ENCODE assay signal across 28 cellular contexts in genomic region chr17:35812456-35812855, GRCh38. TPM values are rescaled to one million over a fixed set of nuclear protein-coding genes. Genes with fewer than 3 reads are reported as not detected.
DNase-seq lines count a peak whose midpoint lies in the region; ATAC-seq, FAIRE-seq and TF ChIP-seq lines count a peak whose summit lies in the region.
"Had no signal": no experiment of that assay in that cellular context is flagged by ENCODE, and none has a peak within 500 bp of the region (broad histone marks: within the 10 kb centered on the region; RNA-seq: fewer than 3 reads in every experiment).

No MANE protein-coding gene starts in this region.

- H3K79me2 ChIP-seq in Loucy (ENCODE audit: insufficient read depth, low read length): peaks cover 81% of the 10 kb centered on the region
- H3K79me2 ChIP-seq in astrocyte (ENCODE audit: insufficient read depth, low read length): peaks cover 82% of the 10 kb centered on the region
- H3K79me2 ChIP-seq in HepG2 (ENCODE audit: insufficient read depth, low read length): peaks cover 75% of the 10 kb centered on the region

- H3K9ac ChIP-seq in Loucy (ENCODE audit: low read depth, low read length, poor library complexity, severe bottlenecking) (no peak overlapping the region), astrocyte (ENCODE audit: low read length) (no peak overlapping the region), HepG2 (ENCODE audit: insufficient read depth, low read depth, low read length) (no peak overlapping the region)

- ATAC-seq in HepG2 (no peak), GM18873 (IDR thresholded peaks at IDR 0.05; ENCODE audit: low FRiP score, unreplicated experiment) (no peak)
- ATAC-seq: HCT116 had no signal

- H3K4me1 Mint-ChIP-seq in activated naive CD4-positive, alpha-beta T cell treated with anti-CD3 and anti-CD28 coated beads, Interleukin-2, amount 50 U/mL, for 24 hours: peaks cover 79% of the 10 kb centered on the region
- H3K4me1 Mint-ChIP-seq in astrocyte (ENCODE audit: low read depth, unreplicated experiment): peaks cover 25% of the 10 kb centered on the region

- no peaks in the 10 kb centered on the region for H3K27me3 Mint-ChIP-seq in activated naive CD4-positive, alpha-beta T cell treated with anti-CD3 and anti-CD28 coated beads, Interleukin-2, amount 50 U/mL, for 24 hours
- H3K27me3 Mint-ChIP-seq in astrocyte (ENCODE audit: low read depth, unreplicated experiment): no peaks in the 10 kb centered on the region

- CTCF ChIA-PET in HepG2 (lab: Yijun Ruan, JAX; ENCODE audit: low intra/inter-chr PET ratio, low total read pairs): no interaction called here

- H3K27ac Mint-ChIP-seq in activated naive CD4-positive, alpha-beta T cell treated with anti-CD3 and anti-CD28 coated beads, Interleukin-2, amount 50 U/mL, for 24 hours: no peak overlapping the region
- no peak overlapping the region for H3K27ac Mint-ChIP-seq in astrocyte (ENCODE audit: unreplicated experiment)

- no peak for TF ChIP-seq RAD21 in HepG2 (CRISPR knock-in tag; IDR thresholded peaks at IDR 0.05)

- H3K27ac ChIP-seq in astrocyte (ENCODE audit: low read depth, low read length) (no peak overlapping the region), HepG2 (ENCODE audit: extremely low read length, insufficient read depth, low read length) (no peak overlapping the region)

- no peak for TF ChIP-seq POLR2A in HepG2 (IDR thresholded peaks at IDR 0.05; ENCODE audit: insufficient read depth in 1 of 2, low read depth in 2 of 2, low read length in 2 of 2)

- peaks cover 3% of the 10 kb centered on the region; the same call in 1 of the 2 replicates for H3K36me3 ChIP-seq in Loucy (ENCODE audit: insufficient read depth, low read length)
- H3K36me3 ChIP-seq in astrocyte (ENCODE audit: insufficient read depth, low read length): peaks cover 3% of the 10 kb centered on the region
- peaks cover 0 to 7% of the 10 kb centered on the region in 2 experiments; a peak in 1 of 5 replicates for H3K36me3 ChIP-seq in HepG2 (replicated peaks in 1 of 2; ENCODE audit: control insufficient read depth in 1 of 2, insufficient read depth in 2 of 2, low read length in 2 of 2)

- peak overlapping the region; percentile 90 for H3K4me2 ChIP-seq in Loucy (ENCODE audit: low read depth, low read length, poor library complexity, severe bottlenecking)
- H3K4me2 ChIP-seq in astrocyte (ENCODE audit: low read length): no peak overlapping the region
- H3K4me2 ChIP-seq in HepG2 (ENCODE audit: low read depth, low read length): no peak overlapping the region

- no peak for TF ChIP-seq CTCF in Loucy (conservative IDR thresholded peaks at IDR 0.05; ENCODE audit: low read length)
- no peak for TF ChIP-seq CTCF in astrocyte (IDR thresholded peaks at IDR 0.05; ENCODE audit: insufficient read depth, low read depth, low read length)
- TF ChIP-seq CTCF in HepG2 (CRISPR knock-in tag; IDR thresholded peaks at IDR 0.05): no peak

- H3K9me2 ChIP-seq in Loucy (replicated peaks; ENCODE audit: low read depth, low read length): no peaks in the 10 kb centered on the region

- WGBS in HepG2 (ENCODE audit: low lambda C conversion rate): 93% methylated on average over 5 of the region's 5 CpGs

- H3K9me3 ChIP-seq in Loucy (ENCODE audit: insufficient read depth, low read depth, low read length) (no peaks in the 10 kb centered on the region), astrocyte (ENCODE audit: insufficient read depth, low read depth, low read length) (no peaks in the 10 kb centered on the region), HepG2 (ENCODE audit: low read length) (no peaks in the 10 kb centered on the region)

- TF ChIP-seq EP300 in HepG2 (IDR thresholded peaks at IDR 0.05; ENCODE audit: low read depth in 2 of 2, low read length in 2 of 2): no peak
- TF ChIP-seq EP300 in HepG2 (CRISPR knock-in tag; IDR thresholded peaks at IDR 0.05; ENCODE audit: borderline replicate concordance): no peak

- in situ Hi-C loops in HepG2 (cut with HindIII; ENCODE audit: extremely low pct_ligation_motif_present, low pct_unique_long_range_greater_than_20kb): loop anchor here (25.0 kb wide), 1 partner anchor 100 kb away; no protein-coding TSS in a partner anchor

- no peak for DNase-seq in activated naive CD4-positive, alpha-beta T cell treated with anti-CD3 and anti-CD28 coated beads, Interleukin-2, amount 50 U/mL, for 16 hours
- DNase-seq in astrocyte (ENCODE audit: low read depth): no peak
- DNase-seq in HepG2 (ENCODE audit: low spot score): no peak
- no peak for DNase-seq in activated CD8-positive, alpha-beta memory T cell treated with anti-CD3 and anti-CD28 coated beads for 24 hours
- DNase-seq: 8988T, AML-193, COR-L47, DMS 273 treated with DMSO at 0.1 percent for 48 hours, DMS79 treated with DMSO at 0.1 percent for 48 hours, MM.1S, NCI-H1048, NCI-H1436, NCI-H187 treated with DMSO at 0.1 percent for 48 hours, NCI-H2107, NCI-H446 treated with DMSO at 0.1 percent for 48 hours, NCI-H526 treated with DMSO at 0.1 percent for 48 hours, Right ventricle myocardium superior had no signal

- H3K4me1 ChIP-seq in Loucy (ENCODE audit: insufficient read depth, low read length, poor library complexity, severe bottlenecking) (peaks cover 48% of the 10 kb centered on the region), astrocyte (ENCODE audit: insufficient read depth, low read length) (peaks cover 13% of the 10 kb centered on the region), HepG2 (ENCODE audit: insufficient read depth, low read length) (peaks cover 66% of the 10 kb centered on the region)

- FAIRE-seq in astrocyte (lab: Jason Lieb, UNC) (no peak), HepG2 (lab: Jason Lieb, UNC) (no peak)
- FAIRE-seq: G401.6, GM12892, H1 had no signal

- H3K9me3 Mint-ChIP-seq in activated naive CD4-positive, alpha-beta T cell treated with anti-CD3 and anti-CD28 coated beads, Interleukin-2, amount 50 U/mL, for 24 hours: no peaks in the 10 kb centered on the region
- H3K9me3 Mint-ChIP-seq in astrocyte (ENCODE audit: unreplicated experiment): no peaks in the 10 kb centered on the region
- H3K9me3 Mint-ChIP-seq: CD14-positive monocyte had no signal

- POLR2A ChIA-PET in HepG2 (lab: Yijun Ruan, JAX): no interaction called here

- H4K20me1 ChIP-seq in Loucy (ENCODE audit: insufficient read depth, low read length, poor library complexity, severe bottlenecking) (peaks cover 81% of the 10 kb centered on the region), astrocyte (ENCODE audit: insufficient read depth, low read length) (peaks cover 74% of the 10 kb centered on the region), HepG2 (ENCODE audit: insufficient read depth, low read length) (peaks cover 39% of the 10 kb centered on the region)

- BruUV-seq in HepG2 (replicated peaks; lab: Mats Ljungman, UMichigan): no TSS peak

- H3F3A ChIP-seq in Loucy (ENCODE audit: low read depth): 0 out of 2 replicates have a peak, but pooled peaks cover 4% of the 10 kb centered on the region

- peaks cover 10% of the 10 kb centered on the region for H3K36me3 Mint-ChIP-seq in activated naive CD4-positive, alpha-beta T cell treated with anti-CD3 and anti-CD28 coated beads, Interleukin-2, amount 50 U/mL, for 24 hours
- H3K36me3 Mint-ChIP-seq in astrocyte (ENCODE audit: low read depth, unreplicated experiment): peaks cover 2% of the 10 kb centered on the region

- peak overlapping the region; percentile 95 for H3K4me3 Mint-ChIP-seq in activated naive CD4-positive, alpha-beta T cell treated with anti-CD3 and anti-CD28 coated beads, Interleukin-2, amount 50 U/mL, for 24 hours
- H3K4me3 Mint-ChIP-seq in astrocyte (ENCODE audit: unreplicated experiment): peak overlapping the region; percentile 12
- H3K4me3 Mint-ChIP-seq: CD14-positive monocyte had no signal

- H2AFZ ChIP-seq in Loucy (ENCODE audit: low read length) (no peak overlapping the region), astrocyte (ENCODE audit: low read depth, low read length) (no peak overlapping the region), HepG2 (ENCODE audit: low read length) (no peak overlapping the region)

- intact Hi-C loops in HepG2 (cut with micrococcal nuclease; ENCODE audit: unreplicated experiment): no loop called here

- H3K27me3 ChIP-seq in Loucy (ENCODE audit: insufficient read depth, low read length, poor library complexity, severe bottlenecking) (no peaks in the 10 kb centered on the region), astrocyte (ENCODE audit: insufficient read depth, low read length) (no peaks in the 10 kb centered on the region), HepG2 (ENCODE audit: control insufficient read depth in 1 of 2, insufficient read depth in 2 of 2, low read length in 2 of 2) (no peaks in the 10 kb centered on the region; a peak in 2 of 5 replicates)

- H3K4me3 ChIP-seq in Loucy (ENCODE audit: low read length, poor library complexity, severe bottlenecking) (peak overlapping the region; percentile 89), astrocyte (ENCODE audit: insufficient read depth, low read depth, low read length) (no peak overlapping the region), HepG2 (replicated peaks in 1 of 3; ENCODE audit: insufficient read depth in 1 of 3, low read depth in 2 of 3, low read length in 3 of 3) (no peak overlapping the region)

RNA-seq across cellular contexts. Expression of gene TAF15, which starts 3.2 kb away (rescaled TPM):
- total RNA-seq in astrocyte (153 and 156 TPM in 2 replicates), HepG2 (2016; rRNA removed; fragmentation: Illumina TruSeq; extraction: Trizol) (26.5 and 49.9 TPM in 2 replicates)
- total RNA-seq in HepG2 (2016; cell fraction: cytosol; rRNA removed; fragmentation: Illumina TruSeq; extraction: Trizol; ENCODE audit: low read depth): 10.6 and 10.7 TPM in 2 replicates
- 25.5 and 47.5 TPM in 2 replicates for total RNA-seq in HepG2 (2016; cell fraction: insoluble cytoplasmic fraction; rRNA removed; fragmentation: Illumina TruSeq; extraction: Trizol)
- 22.1 and 24.1 TPM in 2 replicates for total RNA-seq in HepG2 (2016; cell fraction: membrane; rRNA removed; fragmentation: Illumina TruSeq; extraction: Trizol)
- total RNA-seq in HepG2 (2016; cell fraction: nucleus; rRNA removed; fragmentation: Illumina TruSeq; extraction: Trizol): 71.1 and 76.3 TPM in 2 replicates
- polyA plus RNA-seq in HepG2 (2011; rRNA removed): 25.2 and 29.3 TPM in 2 replicates
- 8.2 and 12.4 TPM in 2 replicates for polyA plus RNA-seq in HepG2 (2011; cell fraction: cytosol; rRNA removed)
- polyA plus RNA-seq in HepG2 (2011; cell fraction: nucleus; rRNA removed): 33.6 and 41.0 TPM in 2 replicates
- polyA plus RNA-seq in HepG2 (2012): 63.3 and 101 TPM in 2 replicates
- 6.8 and 8.6 TPM in 2 replicates for polyA plus RNA-seq in HepG2 (2016; cell fraction: cytosol; fragmentation: Illumina TruSeq; extraction: Trizol; ENCODE audit: low read depth)
- polyA plus RNA-seq in HepG2 (2016; cell fraction: insoluble cytoplasmic fraction; fragmentation: Illumina TruSeq; extraction: Trizol; ENCODE audit: low read depth): 96.6 and 122 TPM in 2 replicates
- 13.0 and 14.7 TPM in 2 replicates for polyA plus RNA-seq in HepG2 (2016; cell fraction: membrane; fragmentation: Illumina TruSeq; extraction: Trizol; ENCODE audit: low read depth)
- 198 and 203 TPM in 2 replicates for polyA plus RNA-seq in HepG2 (2016; cell fraction: nucleus; fragmentation: Illumina TruSeq; extraction: Trizol; ENCODE audit: insufficient read depth, low read depth)
- 20.7 and 68.8 TPM in 2 replicates for polyA minus RNA-seq in HepG2 (2011; rRNA and poly(A)+ RNA removed; ENCODE audit: low replicate concordance)
- polyA minus RNA-seq in HepG2 (2011; cell fraction: cytosol; rRNA and poly(A)+ RNA removed): 15.1 and 21.8 TPM in 2 replicates
- 122 and 130 TPM in 2 replicates for polyA minus RNA-seq in HepG2 (2011; cell fraction: nucleus; rRNA and poly(A)+ RNA removed)

RNA-seq across cellular contexts. Expression of gene MMP28, which starts 17.0 kb away (rescaled TPM):
- total RNA-seq in astrocyte (1.2 and 2.6 TPM in 2 replicates), HepG2 (2016; rRNA removed; fragmentation: Illumina TruSeq; extraction: Trizol) (not detected in 2 replicates)
- total RNA-seq in HepG2 (2016; cell fraction: cytosol; rRNA removed; fragmentation: Illumina TruSeq; extraction: Trizol; ENCODE audit: low read depth): not detected in 2 replicates
- not detected in 2 replicates for total RNA-seq in HepG2 (2016; cell fraction: insoluble cytoplasmic fraction; rRNA removed; fragmentation: Illumina TruSeq; extraction: Trizol)
- not detected in 2 replicates for total RNA-seq in HepG2 (2016; cell fraction: membrane; rRNA removed; fragmentation: Illumina TruSeq; extraction: Trizol)
- not detected in 2 replicates for total RNA-seq in HepG2 (2016; cell fraction: nucleus; rRNA removed; fragmentation: Illumina TruSeq; extraction: Trizol)
- polyA plus RNA-seq in HepG2 (2011; rRNA removed): not detected in 2 replicates
- polyA plus RNA-seq in HepG2 (2011; cell fraction: cytosol; rRNA removed): not detected in 2 replicates
- not detected in 2 replicates for polyA plus RNA-seq in HepG2 (2011; cell fraction: nucleus; rRNA removed)
- polyA plus RNA-seq in HepG2 (2012): not detected in 2 replicates
- not detected in 2 replicates for polyA plus RNA-seq in HepG2 (2016; cell fraction: cytosol; fragmentation: Illumina TruSeq; extraction: Trizol; ENCODE audit: low read depth)
- not detected in 2 replicates for polyA plus RNA-seq in HepG2 (2016; cell fraction: insoluble cytoplasmic fraction; fragmentation: Illumina TruSeq; extraction: Trizol; ENCODE audit: low read depth)
- polyA plus RNA-seq in HepG2 (2016; cell fraction: membrane; fragmentation: Illumina TruSeq; extraction: Trizol; ENCODE audit: low read depth): not detected in 2 replicates
- polyA plus RNA-seq in HepG2 (2016; cell fraction: nucleus; fragmentation: Illumina TruSeq; extraction: Trizol; ENCODE audit: insufficient read depth, low read depth): not detected in 2 replicates
- 11.8 TPM in 1 of 2 replicates, not detected in the other for polyA minus RNA-seq in HepG2 (2011; rRNA and poly(A)+ RNA removed; ENCODE audit: low replicate concordance)
- not detected in 2 replicates for polyA minus RNA-seq in HepG2 (2011; cell fraction: cytosol; rRNA and poly(A)+ RNA removed)
- polyA minus RNA-seq in HepG2 (2011; cell fraction: nucleus; rRNA and poly(A)+ RNA removed): not detected in 2 replicates
- total RNA-seq: H1, LHCN-M2, SK-MEL-5 had no signal
- polyA plus RNA-seq: CD14-positive monocyte, H1 had no signal

RNA-seq across cellular contexts. Expression of gene C17orf50, which starts 51.8 kb away (rescaled TPM):
- total RNA-seq in astrocyte (not detected in 2 replicates), HepG2 (2016; rRNA removed; fragmentation: Illumina TruSeq; extraction: Trizol) (not detected in 2 replicates)
- total RNA-seq in HepG2 (2016; cell fraction: cytosol; rRNA removed; fragmentation: Illumina TruSeq; extraction: Trizol; ENCODE audit: low read depth): not detected in 2 replicates
- not detected in 2 replicates for total RNA-seq in HepG2 (2016; cell fraction: insoluble cytoplasmic fraction; rRNA removed; fragmentation: Illumina TruSeq; extraction: Trizol)
- not detected in 2 replicates for total RNA-seq in HepG2 (2016; cell fraction: membrane; rRNA removed; fragmentation: Illumina TruSeq; extraction: Trizol)
- not detected in 2 replicates for total RNA-seq in HepG2 (2016; cell fraction: nucleus; rRNA removed; fragmentation: Illumina TruSeq; extraction: Trizol)
- polyA plus RNA-seq in HepG2 (2011; rRNA removed): not detected in 2 replicates
- polyA plus RNA-seq in HepG2 (2011; cell fraction: cytosol; rRNA removed): not detected in 2 replicates
- not detected in 2 replicates for polyA plus RNA-seq in HepG2 (2011; cell fraction: nucleus; rRNA removed)
- not detected in 2 replicates for polyA plus RNA-seq in HepG2 (2012)
- not detected in 2 replicates for polyA plus RNA-seq in HepG2 (2016; cell fraction: cytosol; fragmentation: Illumina TruSeq; extraction: Trizol; ENCODE audit: low read depth)
- polyA plus RNA-seq in HepG2 (2016; cell fraction: insoluble cytoplasmic fraction; fragmentation: Illumina TruSeq; extraction: Trizol; ENCODE audit: low read depth): not detected in 2 replicates
- polyA plus RNA-seq in HepG2 (2016; cell fraction: membrane; fragmentation: Illumina TruSeq; extraction: Trizol; ENCODE audit: low read depth): not detected in 2 replicates
- not detected in 2 replicates for polyA plus RNA-seq in HepG2 (2016; cell fraction: nucleus; fragmentation: Illumina TruSeq; extraction: Trizol; ENCODE audit: insufficient read depth, low read depth)
- polyA minus RNA-seq in HepG2 (2011; rRNA and poly(A)+ RNA removed; ENCODE audit: low replicate concordance): not detected in 2 replicates
- not detected in 2 replicates for polyA minus RNA-seq in HepG2 (2011; cell fraction: cytosol; rRNA and poly(A)+ RNA removed)
- polyA minus RNA-seq in HepG2 (2011; cell fraction: nucleus; rRNA and poly(A)+ RNA removed): not detected in 2 replicates
- total RNA-seq: H1, LHCN-M2, Right ventricle myocardium superior, SK-MEL-5 had no signal
- polyA plus RNA-seq: AG04450, CD14-positive monocyte had no signal

RNA-seq across cellular contexts. Expression of gene HEATR9, which starts 56.2 kb away (rescaled TPM):
- total RNA-seq in astrocyte: not detected in 2 replicates
- not detected in 2 replicates for total RNA-seq in HepG2 (2016; rRNA removed; fragmentation: Illumina TruSeq; extraction: Trizol)
- not detected in 2 replicates for total RNA-seq in HepG2 (2016; cell fraction: cytosol; rRNA removed; fragmentation: Illumina TruSeq; extraction: Trizol; ENCODE audit: low read depth)
- total RNA-seq in HepG2 (2016; cell fraction: insoluble cytoplasmic fraction; rRNA removed; fragmentation: Illumina TruSeq; extraction: Trizol): not detected in 2 replicates
- not detected in 2 replicates for total RNA-seq in HepG2 (2016; cell fraction: membrane; rRNA removed; fragmentation: Illumina TruSeq; extraction: Trizol)
- total RNA-seq in HepG2 (2016; cell fraction: nucleus; rRNA removed; fragmentation: Illumina TruSeq; extraction: Trizol): not detected in 2 replicates
- polyA plus RNA-seq in HepG2 (2011; rRNA removed): not detected in 2 replicates
- polyA plus RNA-seq in HepG2 (2011; cell fraction: cytosol; rRNA removed): 0.13 TPM in 1 of 2 replicates, not detected in the other
- 0.14 TPM in 1 of 2 replicates, not detected in the other for polyA plus RNA-seq in HepG2 (2011; cell fraction: nucleus; rRNA removed)
- polyA plus RNA-seq in HepG2 (2012): 0.35 TPM in 1 of 2 replicates, not detected in the other
- not detected in 2 replicates for polyA plus RNA-seq in HepG2 (2016; cell fraction: cytosol; fragmentation: Illumina TruSeq; extraction: Trizol; ENCODE audit: low read depth)
- polyA plus RNA-seq in HepG2 (2016; cell fraction: insoluble cytoplasmic fraction; fragmentation: Illumina TruSeq; extraction: Trizol; ENCODE audit: low read depth): not detected in 2 replicates
- polyA plus RNA-seq in HepG2 (2016; cell fraction: membrane; fragmentation: Illumina TruSeq; extraction: Trizol; ENCODE audit: low read depth): not detected in 2 replicates
- not detected in 2 replicates for polyA plus RNA-seq in HepG2 (2016; cell fraction: nucleus; fragmentation: Illumina TruSeq; extraction: Trizol; ENCODE audit: insufficient read depth, low read depth)
- not detected in 2 replicates for polyA minus RNA-seq in HepG2 (2011; rRNA and poly(A)+ RNA removed; ENCODE audit: low replicate concordance)
- not detected in 2 replicates for polyA minus RNA-seq in HepG2 (2011; cell fraction: cytosol; rRNA and poly(A)+ RNA removed)
- polyA minus RNA-seq in HepG2 (2011; cell fraction: nucleus; rRNA and poly(A)+ RNA removed): 0.26 TPM in 1 of 2 replicates, not detected in the other
- total RNA-seq: H1, LHCN-M2, Right ventricle myocardium superior, SK-MEL-5 had no signal
- polyA plus RNA-seq: AG04450, CD14-positive monocyte, H1 had no signal

RNA-seq across cellular contexts. Expression of gene GAS2L2, which starts 59.4 kb away (rescaled TPM):
- total RNA-seq in astrocyte: 0.07 TPM in 1 of 2 replicates, not detected in the other
- not detected in 2 replicates for total RNA-seq in HepG2 (2016; rRNA removed; fragmentation: Illumina TruSeq; extraction: Trizol)
- not detected in 2 replicates for total RNA-seq in HepG2 (2016; cell fraction: cytosol; rRNA removed; fragmentation: Illumina TruSeq; extraction: Trizol; ENCODE audit: low read depth)
- total RNA-seq in HepG2 (2016; cell fraction: insoluble cytoplasmic fraction; rRNA removed; fragmentation: Illumina TruSeq; extraction: Trizol): not detected in 2 replicates
- total RNA-seq in HepG2 (2016; cell fraction: membrane; rRNA removed; fragmentation: Illumina TruSeq; extraction: Trizol): not detected in 2 replicates
- total RNA-seq in HepG2 (2016; cell fraction: nucleus; rRNA removed; fragmentation: Illumina TruSeq; extraction: Trizol): not detected in 2 replicates
- not detected in 2 replicates for polyA plus RNA-seq in HepG2 (2011; rRNA removed)
- polyA plus RNA-seq in HepG2 (2011; cell fraction: cytosol; rRNA removed): not detected in 2 replicates
- polyA plus RNA-seq in HepG2 (2011; cell fraction: nucleus; rRNA removed): not detected in 2 replicates
- polyA plus RNA-seq in HepG2 (2012): not detected in 2 replicates
- polyA plus RNA-seq in HepG2 (2016; cell fraction: cytosol; fragmentation: Illumina TruSeq; extraction: Trizol; ENCODE audit: low read depth): not detected in 2 replicates
- polyA plus RNA-seq in HepG2 (2016; cell fraction: insoluble cytoplasmic fraction; fragmentation: Illumina TruSeq; extraction: Trizol; ENCODE audit: low read depth): not detected in 2 replicates
- polyA plus RNA-seq in HepG2 (2016; cell fraction: membrane; fragmentation: Illumina TruSeq; extraction: Trizol; ENCODE audit: low read depth): not detected in 2 replicates
- polyA plus RNA-seq in HepG2 (2016; cell fraction: nucleus; fragmentation: Illumina TruSeq; extraction: Trizol; ENCODE audit: insufficient read depth, low read depth): not detected in 2 replicates
- 0.06 and 0.09 TPM in 2 replicates for polyA minus RNA-seq in HepG2 (2011; rRNA and poly(A)+ RNA removed; ENCODE audit: low replicate concordance)
- polyA minus RNA-seq in HepG2 (2011; cell fraction: cytosol; rRNA and poly(A)+ RNA removed): not detected in 2 replicates
- polyA minus RNA-seq in HepG2 (2011; cell fraction: nucleus; rRNA and poly(A)+ RNA removed): not detected in 2 replicates
- total RNA-seq: LHCN-M2, SK-MEL-5 had no signal
- polyA plus RNA-seq: AG04450, CD14-positive monocyte had no signal
